In the genomic region with DNA sequence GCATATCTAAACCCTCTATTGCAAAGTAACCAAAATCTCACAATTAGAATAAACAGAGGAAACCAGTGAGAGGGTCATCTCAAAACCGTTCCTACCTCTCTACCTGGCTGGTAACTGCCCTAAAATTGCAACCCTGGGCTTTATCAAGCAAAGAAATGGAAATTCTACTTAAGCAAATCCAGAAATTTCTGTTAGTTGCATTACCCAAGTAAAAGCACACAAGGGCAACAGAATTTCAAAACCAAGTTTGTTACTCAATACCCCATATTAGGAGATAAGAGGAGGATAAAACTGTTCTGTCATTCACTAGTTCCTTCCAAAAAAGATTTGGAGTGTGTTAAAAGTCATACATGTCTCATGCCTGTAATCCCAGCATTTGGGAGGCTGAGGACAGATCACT, we compare ENCODE assay signal across 13 cellular contexts.
A peak's percentile ranks its signal among the peaks of the same experiment; 100 is the strongest.
DNase-seq lines count a peak whose midpoint lies in the region; ATAC-seq and TF ChIP-seq lines count a peak whose summit lies in the region.
"Had no signal": no experiment of that assay in that cellular context is flagged by ENCODE, and none has a peak within 500 bp of the region (broad histone marks: within the 10 kb centered on the region; RNA-seq: fewer than 3 reads in every experiment).

No MANE protein-coding gene starts in this region.

- DNase-seq in GF-D8 (lab: John Stamatoyannopoulos, UW) (peak; percentile 81), NOMO-1 treated with DMSO at 0.1 percent for 48 hours (lab: John Stamatoyannopoulos, UW; ENCODE audit: unreplicated experiment) (peak; percentile 82), endothelial cell (ENCODE audit: low spot score) (no peak), progenitor cell of endocrine pancreas (ENCODE audit: low spot score, unreplicated experiment) (no peak)
- DNase-seq in activated naive CD4-positive, alpha-beta T cell treated with anti-CD3 and anti-CD28 coated beads, Interleukin-2, amount 50 U/mL, for 16 hours: no peak
- DNase-seq: activated T-cell treated with anti-CD3 and anti-CD28 coated beads, Interleukin-2, amount 50 U/mL, for 1 hour; heart left ventricle; MM.1S; NCI-H526 treated with DMSO at 0.1 percent for 48 hours; T-helper 9 cell had no signal

- H3K36me3 Mint-ChIP-seq in endothelial cell (ENCODE audit: low read depth, unreplicated experiment) (peaks cover 14% of the 10 kb centered on the region), progenitor cell of endocrine pancreas (ENCODE audit: insufficient read depth) (peaks cover 21% of the 10 kb centered on the region)

- H3K4me3 Mint-ChIP-seq in endothelial cell (ENCODE audit: unreplicated experiment): no peak overlapping the region
- H3K4me3 Mint-ChIP-seq in progenitor cell of endocrine pancreas (ENCODE audit: low read depth): no peak overlapping the region

- TF ChIP-seq CTCF in endothelial cell (IDR thresholded peaks at IDR 0.05; ENCODE audit: unreplicated experiment): no peak
- TF ChIP-seq CTCF in progenitor cell of endocrine pancreas (IDR thresholded peaks at IDR 0.05; ENCODE audit: unreplicated experiment): no peak

- H3K27ac Mint-ChIP-seq in endothelial cell (ENCODE audit: unreplicated experiment) (peak overlapping the region; percentile 15), progenitor cell of endocrine pancreas (peak overlapping the region; percentile 99)

- H3K4me1 Mint-ChIP-seq in endothelial cell (ENCODE audit: unreplicated experiment): peaks cover 72% of the 10 kb centered on the region
- H3K4me1 Mint-ChIP-seq in progenitor cell of endocrine pancreas (ENCODE audit: low read depth): peaks cover 51% of the 10 kb centered on the region

- H3K9me3 Mint-ChIP-seq in endothelial cell (ENCODE audit: unreplicated experiment) (no peaks in the 10 kb centered on the region), progenitor cell of endocrine pancreas (ENCODE audit: low read depth) (peaks cover 3% of the 10 kb centered on the region)

- ATAC-seq in GM21381 (IDR thresholded peaks at IDR 0.05; ENCODE audit: unreplicated experiment): no peak
- ATAC-seq in HG02588 (IDR thresholded peaks at IDR 0.05; ENCODE audit: unreplicated experiment): no peak
- ATAC-seq: HCT116 had no signal

- H3K27me3 Mint-ChIP-seq in endothelial cell (ENCODE audit: unreplicated experiment) (no peaks in the 10 kb centered on the region), progenitor cell of endocrine pancreas (no peaks in the 10 kb centered on the region)

Comparison
In these comparisons a context has a peak if more than half of its experiments do, and no peak if none do; other contexts are left out.
1. DNase-seq: peak in GF-D8 (single experiment) and NOMO-1 treated with DMSO at 0.1 percent for 48 hours (single experiment); none in endothelial cell (single experiment), progenitor cell of endocrine pancreas (single experiment) and activated naive CD4-positive, alpha-beta T cell treated with anti-CD3 and anti-CD28 coated beads, Interleukin-2, amount 50 U/mL, for 16 hours (single experiment).